ENCODE assay signal across 16 cellular contexts in genomic region chr22:49623176-49623575, GRCh38.
DNase-seq lines count a peak whose midpoint lies in the region; ATAC-seq and TF ChIP-seq lines count a peak whose summit lies in the region.
"Had no signal": no experiment of that assay in that cellular context is flagged by ENCODE, and none has a peak within 500 bp of the region (broad histone marks: within the 10 kb centered on the region; RNA-seq: fewer than 3 reads in every experiment).

No MANE protein-coding gene starts in this region.

- H3K36me3 Mint-ChIP-seq in chondrocyte (ENCODE audit: low read depth) (no peaks in the 10 kb centered on the region), glutamatergic neuron (ENCODE audit: unreplicated experiment) (peaks cover 15% of the 10 kb centered on the region)

- no peak overlapping the region for H2AK5ac ChIP-seq in neuronal stem cell (ENCODE audit: low read depth, low read length)

- H2BK5ac ChIP-seq in neuronal stem cell (ENCODE audit: low read length), result no peak overlapping the region

- no peak overlapping the region for H3K27ac ChIP-seq in neuronal stem cell (replicated peaks; ENCODE audit: low read length)
- H3K27ac ChIP-seq in substantia nigra (ENCODE audit: low read depth, low read length, poor library complexity, severe bottlenecking), result no peak overlapping the region

- peaks cover 0 to 1% of the 10 kb centered on the region in 2 donors for H3K9me3 ChIP-seq in neuronal stem cell (replicated peaks in 1 of 2; ENCODE audit: control insufficient read depth in 2 of 2, insufficient read depth in 1 of 2, low read depth in 1 of 2, low read length in 2 of 2)
- H3K9me3 ChIP-seq: BE2C, Caco-2 had no signal

- TF ChIP-seq CTCF in chondrocyte (IDR thresholded peaks at IDR 0.05) (no peak), glutamatergic neuron (IDR thresholded peaks at IDR 0.05; ENCODE audit: partially characterized antibody, unreplicated experiment) (no peak)

- H3K9ac ChIP-seq in neuronal stem cell (ENCODE audit: low read depth, low read length, poor library complexity), result no peak overlapping the region

- H2BK120ac ChIP-seq in neuronal stem cell (ENCODE audit: low read depth, low read length), result no peak overlapping the region

- no peak overlapping the region for H3K27ac Mint-ChIP-seq in chondrocyte (ENCODE audit: unreplicated experiment)
- H3K27ac Mint-ChIP-seq in glutamatergic neuron (ENCODE audit: unreplicated experiment), result peak overlapping the region; percentile 62
- H3K27ac Mint-ChIP-seq: GM23338, HFFc6 had no signal

- H3K4me2 ChIP-seq in neuronal stem cell (ENCODE audit: insufficient read depth, low read length, poor library complexity, severe bottlenecking), result no peak overlapping the region
- H3K4me2 ChIP-seq: GM23338 had no signal

- H2AFZ ChIP-seq in neuronal stem cell (ENCODE audit: low read length), result no peak overlapping the region
- H2AFZ ChIP-seq: GM23338 had no signal

- DNase-seq in left cardiac atrium (peak; percentile 14), cardiac septum (ENCODE audit: low spot score) (no peak), chondrocyte (ENCODE audit: low spot score) (peak; percentile 87), glutamatergic neuron (no peak), neuronal stem cell (ENCODE audit: low spot score) (no peak), substantia nigra (lab: John Stamatoyannopoulos, UW) (no peak), activated gamma-delta T cell (lab: John Stamatoyannopoulos, UW) (no peak)
- DNase-seq in activated CD8-positive, alpha-beta memory T cell treated with anti-CD3 and anti-CD28 coated beads, Interleukin-2, amount 50 U/mL, for 4 hours, result no peak
- DNase-seq: BE2C; C1 segment of cervical spinal cord; Caco-2; CD4-positive, CD25-positive, alpha-beta regulatory T cell; H7; HFFc6 had no signal

- no peak overlapping the region for H3K4ac ChIP-seq in neuronal stem cell (ENCODE audit: low read length)

- H3K79me1 ChIP-seq in neuronal stem cell (ENCODE audit: low read depth, low read length), result peaks cover 1% of the 10 kb centered on the region

- no peak overlapping the region for H3K4me3 ChIP-seq in neuronal stem cell (ENCODE audit: low read length in 2 of 2)
- H3K4me3 ChIP-seq: GM23338 had no signal

- H3K27me3 Mint-ChIP-seq in chondrocyte (ENCODE audit: low read depth) (peaks cover 34% of the 10 kb centered on the region), glutamatergic neuron (ENCODE audit: unreplicated experiment) (peaks cover 13% of the 10 kb centered on the region)
- H3K27me3 Mint-ChIP-seq: CD4-positive, CD25-positive, alpha-beta regulatory T cell had no signal

- no CpG with 5 or more reads among the region's 8 CpGs for WGBS in neuronal stem cell (ENCODE audit: extremely low coverage in 2 of 2, insufficient read length in 2 of 2, insufficient replicate concordance in 1 of 2), 2 donors

- peak overlapping the region; percentile 62 for H3K18ac ChIP-seq in neuronal stem cell (ENCODE audit: low read length)

- H3K4me3 Mint-ChIP-seq in chondrocyte (ENCODE audit: unreplicated experiment) (no peak overlapping the region), glutamatergic neuron (ENCODE audit: unreplicated experiment) (no peak overlapping the region)
- H3K4me3 Mint-ChIP-seq: CD4-positive, CD25-positive, alpha-beta regulatory T cell; GM23338; HFFc6 had no signal

- no peak overlapping the region for H3K23ac ChIP-seq in neuronal stem cell (ENCODE audit: low read depth, low read length, poor library complexity)

- H3K14ac ChIP-seq in neuronal stem cell (ENCODE audit: low read length), result peak overlapping the region; percentile 95

- no peak overlapping the region for H4K8ac ChIP-seq in neuronal stem cell (ENCODE audit: low read depth, low read length)

- no peaks in the 10 kb centered on the region for H3K36me3 ChIP-seq in neuronal stem cell (replicated peaks in 1 of 2; ENCODE audit: control insufficient read depth in 2 of 2, insufficient read depth in 2 of 2, low read length in 2 of 2)
- H3K36me3 ChIP-seq: BE2C had no signal

- intact Hi-C loops in left cardiac atrium (cut with DNase I), result no loop called here
- intact Hi-C loops in cardiac septum (cut with DNase I), result no loop called here

- no peak for ATAC-seq in left cardiac atrium
- ATAC-seq: GM23338, HCT116 had no signal

- H3K4me1 Mint-ChIP-seq in chondrocyte (ENCODE audit: low read depth) (no peaks in the 10 kb centered on the region), glutamatergic neuron (ENCODE audit: low read depth, unreplicated experiment) (no peaks in the 10 kb centered on the region)
- H3K4me1 Mint-ChIP-seq: GM23338 had no signal

- peak overlapping the region; percentile 91 for H2BK12ac ChIP-seq in neuronal stem cell (ENCODE audit: low read length)

- peak overlapping the region; percentile 43 for H2BK15ac ChIP-seq in neuronal stem cell (ENCODE audit: low read length)

- H3K27me3 ChIP-seq in neuronal stem cell (ENCODE audit: control insufficient read depth in 3 of 3, insufficient read depth in 3 of 3, low read depth in 1 of 3, low read length in 3 of 3), result peaks cover 0 to 51% (median 0%) of the 10 kb centered on the region in 3 experiments

- no peaks in the 10 kb centered on the region for H3K9me3 Mint-ChIP-seq in chondrocyte (ENCODE audit: low read depth)
- peaks cover 27% of the 10 kb centered on the region for H3K9me3 Mint-ChIP-seq in glutamatergic neuron (ENCODE audit: unreplicated experiment)
- H3K9me3 Mint-ChIP-seq: CD4-positive, CD25-positive, alpha-beta regulatory T cell; GM23338 had no signal

- peaks cover 0 to 19% of the 10 kb centered on the region in 2 donors for H3K4me1 ChIP-seq in neuronal stem cell (ENCODE audit: control insufficient read depth in 2 of 2, insufficient read depth in 1 of 2, low read depth in 1 of 2, low read length in 2 of 2)
- H3K4me1 ChIP-seq: BE2C, Caco-2 had no signal

- H4K91ac ChIP-seq in neuronal stem cell (ENCODE audit: low read depth, low read length, poor library complexity), result no peak overlapping the region

Comparison
In these comparisons a context has a peak if more than half of its experiments do, and no peak if none do; other contexts are left out.
1. DNase-seq: peak in left cardiac atrium (single experiment) and chondrocyte (single experiment); none in cardiac septum (single experiment), glutamatergic neuron (single experiment), neuronal stem cell (single experiment), substantia nigra (0 of 49), activated gamma-delta T cell (single experiment) and activated CD8-positive, alpha-beta memory T cell treated with anti-CD3 and anti-CD28 coated beads, Interleukin-2, amount 50 U/mL, for 4 hours (single experiment).